Comparison of ENCODE assay signal across 1 cellular context in genomic region chr15:63048115-63048985, GRCh38.
TF ChIP-seq lines count a peak whose summit lies in the region.

No MANE protein-coding gene starts in this region.

TF ChIP-seq in HepG2, 621 proteins besides CTCF, POLR2A, EP300 and RAD21 (continued from another document and continues in another):
- TF ChIP-seq ARNT2 (CRISPR knock-in tag; IDR thresholded peaks at IDR 0.05; ENCODE audit: low read depth) (peak; percentile 95), ZNF749 (CRISPR knock-in tag; IDR thresholded peaks at IDR 0.05; ENCODE audit: borderline replicate concordance) (peak; percentile 83; the same call in 1 of the 2 replicates), RBM22 (optimal IDR thresholded peaks at IDR 0.05; ENCODE audit: low read length) (no peak), ZNF776 (CRISPR knock-in tag; IDR thresholded peaks at IDR 0.05) (peak; percentile 83; the same call in 1 of the 2 replicates), KDM2A (CRISPR knock-in tag; IDR thresholded peaks at IDR 0.05; ENCODE audit: borderline replicate concordance, low read depth) (no peak; the same call in none of the 2 replicates), ZNF547 (CRISPR knock-in tag; IDR thresholded peaks at IDR 0.05) (0 out of 2 replicates have a peak, but pooled peaks have one; percentile 33), TFDP2 (CRISPR knock-in tag; IDR thresholded peaks at IDR 0.05) (peak; percentile 76), TBP (CRISPR knock-in tag; IDR thresholded peaks at IDR 0.05) (no peak), ZNF615 (CRISPR knock-in tag; IDR thresholded peaks at IDR 0.05; ENCODE audit: borderline replicate concordance) (no peak), JUND (CRISPR knock-in tag; IDR thresholded peaks at IDR 0.05) (no peak), BRF2 (CRISPR knock-in tag; IDR thresholded peaks at IDR 0.05) (peak; percentile 78; the same call in 1 of the 2 replicates), MXD4 (CRISPR knock-in tag; IDR thresholded peaks at IDR 0.05) (peak; percentile 76), ZNF276 (CRISPR knock-in tag; IDR thresholded peaks at IDR 0.05; ENCODE audit: low read depth) (peak; percentile 76; the same call in 1 of the 2 replicates), SP4 (CRISPR knock-in tag; IDR thresholded peaks at IDR 0.05) (peak; percentile 78; the same call in 1 of the 2 replicates), SKI (IDR thresholded peaks at IDR 0.05; ENCODE audit: partially characterized antibody) (peak; percentile 94), RXRB (CRISPR knock-in tag; IDR thresholded peaks at IDR 0.05; ENCODE audit: borderline replicate concordance) (peak; percentile 36; the same call in 1 of the 2 replicates), ZNF552 (CRISPR knock-in tag; IDR thresholded peaks at IDR 0.05; ENCODE audit: borderline replicate concordance) (0 out of 2 replicates have a peak, but pooled peaks have one; percentile 29), KAT2B (IDR thresholded peaks at IDR 0.05; ENCODE audit: borderline replicate concordance, low read depth, low read length) (peak; percentile 17; the same call in 1 of the 2 replicates), SALL2 (CRISPR knock-in tag; IDR thresholded peaks at IDR 0.05) (peak; percentile 93), ZNF121 (CRISPR knock-in tag; IDR thresholded peaks at IDR 0.05) (peak; percentile 66; the same call in 1 of the 2 replicates), ARID4A (CRISPR knock-in tag; IDR thresholded peaks at IDR 0.05; ENCODE audit: borderline replicate concordance) (peak; percentile 78; the same call in 1 of the 2 replicates), FOXC1 (CRISPR knock-in tag; IDR thresholded peaks at IDR 0.05; ENCODE audit: borderline replicate concordance) (peak; percentile 33; the same call in 1 of the 2 replicates), KDM3A (CRISPR knock-in tag; IDR thresholded peaks at IDR 0.05; ENCODE audit: low read depth) (peak; percentile 65; the same call in 1 of the 2 replicates), ZNF33A (CRISPR knock-in tag; IDR thresholded peaks at IDR 0.05; ENCODE audit: borderline replicate concordance) (no peak), THYN1 (CRISPR knock-in tag; IDR thresholded peaks at IDR 0.05; ENCODE audit: borderline replicate concordance, low read depth) (no peak), HES4 (CRISPR knock-in tag; IDR thresholded peaks at IDR 0.05; ENCODE audit: borderline replicate concordance) (peak; percentile 40; the same call in 1 of the 2 replicates), ZNF335 (CRISPR knock-in tag; IDR thresholded peaks at IDR 0.05) (no peak), PAX8 (CRISPR knock-in tag; IDR thresholded peaks at IDR 0.05; ENCODE audit: borderline replicate concordance) (no peak), NR2F2 (IDR thresholded peaks at IDR 0.05; ENCODE audit: borderline replicate concordance, low read depth) (0 out of 2 replicates have a peak, but pooled peaks have one; percentile 9), ZNF431 (CRISPR knock-in tag; IDR thresholded peaks at IDR 0.05; ENCODE audit: borderline replicate concordance, low read depth) (0 out of 2 replicates have a peak, but pooled peaks have one; percentile 91), SMAD9 (CRISPR knock-in tag; IDR thresholded peaks at IDR 0.05) (no peak), ZNF101 (CRISPR knock-in tag; IDR thresholded peaks at IDR 0.05; ENCODE audit: borderline replicate concordance, low read depth) (no peak), ZNF788 (CRISPR knock-in tag; IDR thresholded peaks at IDR 0.05; ENCODE audit: borderline replicate concordance) (peak; percentile 85), HDAC6 (IDR thresholded peaks at IDR 0.05; ENCODE audit: low read depth, low read length) (no peak), NR1H2 (CRISPR knock-in tag; IDR thresholded peaks at IDR 0.05; ENCODE audit: borderline replicate concordance, low read depth) (0 out of 2 replicates have a peak, but pooled peaks have one; percentile 49), RORA (CRISPR knock-in tag; IDR thresholded peaks at IDR 0.05) (no peak), ATF7-NPFF (CRISPR knock-in tag; IDR thresholded peaks at IDR 0.05; ENCODE audit: low read depth) (peak; percentile 96), FOXJ3 (CRISPR knock-in tag; IDR thresholded peaks at IDR 0.05; ENCODE audit: borderline replicate concordance) (0 out of 2 replicates have a peak, but pooled peaks have one; percentile 56), ZNF362 (CRISPR knock-in tag; IDR thresholded peaks at IDR 0.05; ENCODE audit: borderline replicate concordance) (peak; percentile 51; the same call in 1 of the 2 replicates), TMF1 (CRISPR knock-in tag; IDR thresholded peaks at IDR 0.05; ENCODE audit: low read depth) (peak; percentile 68; the same call in 1 of the 2 replicates), ATM (IDR thresholded peaks at IDR 0.05; ENCODE audit: borderline replicate concordance) (no peak), RBFOX2 (IDR thresholded peaks at IDR 0.05; ENCODE audit: low read depth, low read length) (peak; percentile 92), HCFC1 (IDR thresholded peaks at IDR 0.05; ENCODE audit: low read depth, low read length) (0 out of 2 replicates have a peak, but pooled peaks have one; percentile 26), ZNF570 (CRISPR knock-in tag; IDR thresholded peaks at IDR 0.05; ENCODE audit: borderline replicate concordance) (no peak), FOXO4 (CRISPR knock-in tag; conservative IDR thresholded peaks at IDR 0.05) (0 out of 2 replicates have a peak, but pooled peaks have one; percentile 18)
- TF ChIP-seq, protein P1, sequence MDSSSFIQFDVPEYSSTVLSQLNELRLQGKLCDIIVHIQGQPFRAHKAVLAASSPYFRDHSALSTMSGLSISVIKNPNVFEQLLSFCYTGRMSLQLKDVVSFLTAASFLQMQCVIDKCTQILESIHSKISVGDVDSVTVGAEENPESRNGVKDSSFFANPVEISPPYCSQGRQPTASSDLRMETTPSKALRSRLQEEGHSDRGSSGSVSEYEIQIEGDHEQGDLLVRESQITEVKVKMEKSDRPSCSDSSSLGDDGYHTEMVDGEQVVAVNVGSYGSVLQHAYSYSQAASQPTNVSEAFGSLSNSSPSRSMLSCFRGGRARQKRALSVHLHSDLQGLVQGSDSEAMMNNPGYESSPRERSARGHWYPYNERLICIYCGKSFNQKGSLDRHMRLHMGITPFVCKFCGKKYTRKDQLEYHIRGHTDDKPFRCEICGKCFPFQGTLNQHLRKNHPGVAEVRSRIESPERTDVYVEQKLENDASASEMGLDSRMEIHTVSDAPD (CRISPR knock-in tag; IDR thresholded peaks at IDR 0.05): no peak
- TF ChIP-seq, protein P2, sequence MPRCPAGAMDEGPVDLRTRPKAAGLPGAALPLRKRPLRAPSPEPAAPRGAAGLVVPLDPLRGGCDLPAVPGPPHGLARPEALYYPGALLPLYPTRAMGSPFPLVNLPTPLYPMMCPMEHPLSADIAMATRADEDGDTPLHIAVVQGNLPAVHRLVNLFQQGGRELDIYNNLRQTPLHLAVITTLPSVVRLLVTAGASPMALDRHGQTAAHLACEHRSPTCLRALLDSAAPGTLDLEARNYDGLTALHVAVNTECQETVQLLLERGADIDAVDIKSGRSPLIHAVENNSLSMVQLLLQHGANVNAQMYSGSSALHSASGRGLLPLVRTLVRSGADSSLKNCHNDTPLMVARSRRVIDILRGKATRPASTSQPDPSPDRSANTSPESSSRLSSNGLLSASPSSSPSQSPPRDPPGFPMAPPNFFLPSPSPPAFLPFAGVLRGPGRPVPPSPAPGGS (CRISPR knock-in tag; IDR thresholded peaks at IDR 0.05): peak; percentile 36; the same call in 1 of the 2 replicates
- TF ChIP-seq, protein P3, sequence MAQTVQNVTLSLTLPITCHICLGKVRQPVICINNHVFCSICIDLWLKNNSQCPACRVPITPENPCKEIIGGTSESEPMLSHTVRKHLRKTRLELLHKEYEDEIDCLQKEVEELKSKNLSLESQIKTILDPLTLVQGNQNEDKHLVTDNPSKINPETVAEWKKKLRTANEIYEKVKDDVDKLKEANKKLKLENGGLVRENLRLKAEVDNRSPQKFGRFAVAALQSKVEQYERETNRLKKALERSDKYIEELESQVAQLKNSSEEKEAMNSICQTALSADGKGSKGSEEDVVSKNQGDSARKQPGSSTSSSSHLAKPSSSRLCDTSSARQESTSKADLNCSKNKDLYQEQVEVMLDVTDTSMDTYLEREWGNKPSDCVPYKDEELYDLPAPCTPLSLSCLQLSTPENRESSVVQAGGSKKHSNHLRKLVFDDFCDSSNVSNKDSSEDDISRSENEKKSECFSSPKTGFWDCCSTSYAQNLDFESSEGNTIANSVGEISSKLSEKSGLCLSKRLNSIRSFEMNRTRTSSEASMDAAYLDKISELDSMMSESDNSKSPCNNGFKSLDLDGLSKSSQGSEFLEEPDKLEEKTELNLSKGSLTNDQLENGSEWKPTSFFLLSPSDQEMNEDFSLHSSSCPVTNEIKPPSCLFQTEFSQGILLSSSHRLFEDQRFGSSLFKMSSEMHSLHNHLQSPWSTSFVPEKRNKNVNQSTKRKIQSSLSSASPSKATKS (CRISPR knock-in tag; IDR thresholded peaks at IDR 0.05): no peak
